Comparison of ENCODE assay signal across 14 cellular contexts in genomic region chr6:158149641-158150040, GRCh38. TPM values are rescaled to one million over a fixed set of nuclear protein-coding genes. Genes with fewer than 3 reads are reported as not detected.
DNase-seq lines count a peak whose midpoint lies in the region; ATAC-seq, FAIRE-seq and TF ChIP-seq lines count a peak whose summit lies in the region.
"Had no signal": no experiment of that assay in that cellular context is flagged by ENCODE, and none has a peak within 500 bp of the region (broad histone marks: within the 10 kb centered on the region; RNA-seq: fewer than 3 reads in every experiment).

No MANE protein-coding gene starts in this region.

- H3K18ac ChIP-seq in neuronal stem cell (ENCODE audit: low read length), result no peak overlapping the region

- H4K91ac ChIP-seq in neuronal stem cell (ENCODE audit: low read depth, low read length, poor library complexity), result no peak overlapping the region

- no peak overlapping the region for H3K14ac ChIP-seq in neuronal stem cell (ENCODE audit: low read length)

- no peaks in the 10 kb centered on the region for H3K79me1 ChIP-seq in neuronal stem cell (ENCODE audit: low read depth, low read length)

- no peak for TF ChIP-seq CTCF in bronchial epithelial cell (IDR thresholded peaks at IDR 0.05; ENCODE audit: insufficient read depth, low read length, severe bottlenecking)
- TF ChIP-seq CTCF in osteoblast (IDR thresholded peaks at IDR 0.05; ENCODE audit: extremely low read depth, low read depth, low read length), result no peak

- H3K4me1 ChIP-seq in osteoblast (ENCODE audit: insufficient read depth, low read length), result peaks cover 29% of the 10 kb centered on the region
- no peaks in the 10 kb centered on the region for H3K4me1 ChIP-seq in neuronal stem cell (ENCODE audit: control insufficient read depth in 2 of 2, insufficient read depth in 1 of 2, low read depth in 1 of 2, low read length in 2 of 2)
- H3K4me1 ChIP-seq: left lung had no signal

- no peak overlapping the region for H3K4me2 ChIP-seq in osteoblast (ENCODE audit: insufficient read depth, low read length)
- H3K4me2 ChIP-seq in neuronal stem cell (ENCODE audit: insufficient read depth, low read length, poor library complexity, severe bottlenecking), result no peak overlapping the region

- H2BK5ac ChIP-seq in neuronal stem cell (ENCODE audit: low read length), result no peak overlapping the region

- H4K20me1 ChIP-seq in osteoblast (ENCODE audit: insufficient read depth, low read length), result peaks cover 8% of the 10 kb centered on the region

- intact Hi-C loops in left colon (cut with DNase I, micrococcal nuclease), result no loop called here

- H3K9ac ChIP-seq in neuronal stem cell (ENCODE audit: low read depth, low read length, poor library complexity), result no peak overlapping the region

- H4K8ac ChIP-seq in neuronal stem cell (ENCODE audit: low read depth, low read length), result no peak overlapping the region

- peaks cover 6% of the 10 kb centered on the region for H3K79me2 ChIP-seq in osteoblast (ENCODE audit: insufficient read depth, low read length)

- H3K27me3 ChIP-seq in bronchial epithelial cell (ENCODE audit: control insufficient read depth, insufficient read depth, low read length) (no peaks in the 10 kb centered on the region), osteoblast (ENCODE audit: insufficient read depth, low read length) (no peaks in the 10 kb centered on the region), neuronal stem cell (ENCODE audit: control insufficient read depth in 3 of 3, insufficient read depth in 3 of 3, low read depth in 1 of 3, low read length in 3 of 3) (peaks cover 0 to 2% (median 0%) of the 10 kb centered on the region in 3 experiments)
- H3K27me3 ChIP-seq: left lung had no signal

- H3K4ac ChIP-seq in neuronal stem cell (ENCODE audit: low read length), result no peak overlapping the region

- H3K9me3 ChIP-seq in osteoblast (ENCODE audit: low read depth, low read length) (no peaks in the 10 kb centered on the region), neuronal stem cell (replicated peaks in 1 of 2; ENCODE audit: control insufficient read depth in 2 of 2, insufficient read depth in 1 of 2, low read depth in 1 of 2, low read length in 2 of 2) (no peaks in the 10 kb centered on the region)
- H3K9me3 ChIP-seq: left lung had no signal

- peak overlapping the region; percentile 89 for H3K27ac ChIP-seq in osteoblast (ENCODE audit: low read depth, low read length)
- H3K27ac ChIP-seq in neuronal stem cell (replicated peaks; ENCODE audit: low read length), result no peak overlapping the region
- H3K27ac ChIP-seq: left lung had no signal

- WGBS in neuronal stem cell (ENCODE audit: extremely low coverage in 2 of 2, insufficient read length in 2 of 2, insufficient replicate concordance in 1 of 2), 2 donors, result no CpG with 5 or more reads among the region's 3 CpGs

- no peak overlapping the region for H2BK12ac ChIP-seq in neuronal stem cell (ENCODE audit: low read length)

- no peak overlapping the region for H3K23ac ChIP-seq in neuronal stem cell (ENCODE audit: low read depth, low read length, poor library complexity)

- no peak overlapping the region for H2AK5ac ChIP-seq in neuronal stem cell (ENCODE audit: low read depth, low read length)

- peak; percentile 76 for DNase-seq in EL
- peak; percentile 12 for DNase-seq in NCI-H226
- DNase-seq in bronchial epithelial cell (ENCODE audit: low read depth), result peak; percentile 92
- peak; percentile 88 for DNase-seq in osteoblast (ENCODE audit: insufficient read length, low spot score, missing footprints)
- no peak for DNase-seq in cerebellum (ENCODE audit: low spot score)
- DNase-seq in left colon, result no peak
- no peak for DNase-seq in CD1c-positive myeloid dendritic cell (ENCODE audit: extremely low spot score)
- DNase-seq in neuronal stem cell (ENCODE audit: low spot score), result no peak
- DNase-seq: CD4-positive, alpha-beta memory T cell; left lung; naive thymus-derived CD4-positive, alpha-beta T cell; NCI-H1417; NCI-H748 treated with DMSO at 0.1 percent for 48 hours had no signal

- H2BK15ac ChIP-seq in neuronal stem cell (ENCODE audit: low read length), result no peak overlapping the region

- H2AFZ ChIP-seq in osteoblast (ENCODE audit: low read length) (no peak overlapping the region), neuronal stem cell (ENCODE audit: low read length) (no peak overlapping the region)

- no peak overlapping the region for H2BK120ac ChIP-seq in neuronal stem cell (ENCODE audit: low read depth, low read length)

- peaks cover 2% of the 10 kb centered on the region for H3K36me3 ChIP-seq in bronchial epithelial cell (ENCODE audit: control insufficient read depth, insufficient read depth, low read length)
- H3K36me3 ChIP-seq in osteoblast (ENCODE audit: insufficient read depth, low read length), result peaks cover 30% of the 10 kb centered on the region
- peaks cover 4 to 39% of the 10 kb centered on the region in 2 donors for H3K36me3 ChIP-seq in neuronal stem cell (replicated peaks in 1 of 2; ENCODE audit: control insufficient read depth in 2 of 2, insufficient read depth in 2 of 2, low read length in 2 of 2)

- ATAC-seq in left colon, result no peak
- ATAC-seq: left lung; naive thymus-derived CD4-positive, alpha-beta T cell; sciatic nerve had no signal

- no peak overlapping the region for H3K4me3 ChIP-seq in bronchial epithelial cell (ENCODE audit: low read depth, low read length)
- no peak overlapping the region for H3K4me3 ChIP-seq in osteoblast (ENCODE audit: insufficient read depth, low read length)
- H3K4me3 ChIP-seq in neuronal stem cell (ENCODE audit: low read length in 2 of 2), result no peak overlapping the region
- H3K4me3 ChIP-seq: left lung had no signal

- FAIRE-seq in bronchial epithelial cell (lab: Jason Lieb, UNC), result no peak

RNA-seq across cellular contexts. Expression of gene SERAC1, which starts 18.4 kb away (rescaled TPM):
- total RNA-seq in bronchial epithelial cell (12.1 and 15.1 TPM in 2 replicates), osteoblast (33.7 and 35.1 TPM in 2 replicates), cerebellum (23.3 TPM), left colon (10 to 100 TPM in 1 of 2 donors, 1 to 10 TPM in 1; 8.7 to 13.0 TPM)
- 8.5 TPM for polyA plus RNA-seq in neuronal stem cell (2013, experiment 1 of 2)
- 8.5 TPM for polyA plus RNA-seq in neuronal stem cell (2013, experiment 2 of 2)

RNA-seq across cellular contexts. Expression of gene GTF2H5, which starts 18.5 kb away (rescaled TPM):
- total RNA-seq in bronchial epithelial cell (4.2 and 6.5 TPM in 2 replicates), osteoblast (6.2 and 7.2 TPM in 2 replicates), cerebellum (9.0 TPM), left colon (10 to 100 TPM; 11.2 to 14.2 TPM)
- 48.7 TPM for polyA plus RNA-seq in neuronal stem cell (2013, experiment 1 of 2)
- polyA plus RNA-seq in neuronal stem cell (2013, experiment 2 of 2), result 50.5 TPM

Comparison
In these comparisons a context has a peak if more than half of its experiments do, and no peak if none do; other contexts are left out.
1. DNase-seq: peak in EL (single experiment), NCI-H226 (single experiment), bronchial epithelial cell (single experiment) and osteoblast (single experiment); none in cerebellum (single experiment), left colon (0 of 2), CD1c-positive myeloid dendritic cell (single experiment) and neuronal stem cell (single experiment).